In the genomic region with DNA sequence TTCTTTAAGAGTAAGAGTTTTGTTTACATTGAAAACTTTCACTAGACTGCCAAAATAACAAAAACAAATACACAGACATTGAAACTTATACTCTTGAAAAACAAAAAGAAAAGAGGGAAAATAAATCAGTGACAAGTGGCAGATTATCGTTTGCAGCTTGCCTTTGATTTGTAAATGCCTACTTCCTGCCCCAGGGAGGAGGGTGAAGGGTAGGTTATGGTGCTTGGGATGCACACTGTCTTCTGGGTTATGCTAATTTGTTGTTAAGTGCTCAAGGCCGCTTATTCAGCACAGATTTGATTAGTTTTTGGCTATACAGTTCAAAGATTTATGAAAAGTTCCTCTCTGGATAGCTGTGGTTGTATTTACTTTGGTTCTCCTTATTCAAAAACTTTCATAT, we compare ENCODE assay signal across 2 cellular contexts.
TF ChIP-seq lines count a peak whose summit lies in the region.

No MANE protein-coding gene starts in this region.

TF ChIP-seq in GM23338, 12 proteins besides CTCF, POLR2A, EP300 and RAD21:
- TF ChIP-seq NANOG (IDR thresholded peaks at IDR 0.05; ENCODE audit: borderline replicate concordance): peak; percentile 83
- TF ChIP-seq, protein P1, sequence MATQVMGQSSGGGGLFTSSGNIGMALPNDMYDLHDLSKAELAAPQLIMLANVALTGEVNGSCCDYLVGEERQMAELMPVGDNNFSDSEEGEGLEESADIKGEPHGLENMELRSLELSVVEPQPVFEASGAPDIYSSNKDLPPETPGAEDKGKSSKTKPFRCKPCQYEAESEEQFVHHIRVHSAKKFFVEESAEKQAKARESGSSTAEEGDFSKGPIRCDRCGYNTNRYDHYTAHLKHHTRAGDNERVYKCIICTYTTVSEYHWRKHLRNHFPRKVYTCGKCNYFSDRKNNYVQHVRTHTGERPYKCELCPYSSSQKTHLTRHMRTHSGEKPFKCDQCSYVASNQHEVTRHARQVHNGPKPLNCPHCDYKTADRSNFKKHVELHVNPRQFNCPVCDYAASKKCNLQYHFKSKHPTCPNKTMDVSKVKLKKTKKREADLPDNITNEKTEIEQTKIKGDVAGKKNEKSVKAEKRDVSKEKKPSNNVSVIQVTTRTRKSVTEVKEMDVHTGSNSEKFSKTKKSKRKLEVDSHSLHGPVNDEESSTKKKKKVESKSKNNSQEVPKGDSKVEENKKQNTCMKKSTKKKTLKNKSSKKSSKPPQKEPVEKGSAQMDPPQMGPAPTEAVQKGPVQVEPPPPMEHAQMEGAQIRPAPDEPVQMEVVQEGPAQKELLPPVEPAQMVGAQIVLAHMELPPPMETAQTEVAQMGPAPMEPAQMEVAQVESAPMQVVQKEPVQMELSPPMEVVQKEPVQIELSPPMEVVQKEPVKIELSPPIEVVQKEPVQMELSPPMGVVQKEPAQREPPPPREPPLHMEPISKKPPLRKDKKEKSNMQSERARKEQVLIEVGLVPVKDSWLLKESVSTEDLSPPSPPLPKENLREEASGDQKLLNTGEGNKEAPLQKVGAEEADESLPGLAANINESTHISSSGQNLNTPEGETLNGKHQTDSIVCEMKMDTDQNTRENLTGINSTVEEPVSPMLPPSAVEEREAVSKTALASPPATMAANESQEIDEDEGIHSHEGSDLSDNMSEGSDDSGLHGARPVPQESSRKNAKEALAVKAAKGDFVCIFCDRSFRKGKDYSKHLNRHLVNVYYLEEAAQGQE (IDR thresholded peaks at IDR 0.05; ENCODE audit: unreplicated experiment): no peak

TF ChIP-seq in WTC11, 78 proteins besides CTCF, POLR2A, EP300 and RAD21:
- TF ChIP-seq, protein P2, sequence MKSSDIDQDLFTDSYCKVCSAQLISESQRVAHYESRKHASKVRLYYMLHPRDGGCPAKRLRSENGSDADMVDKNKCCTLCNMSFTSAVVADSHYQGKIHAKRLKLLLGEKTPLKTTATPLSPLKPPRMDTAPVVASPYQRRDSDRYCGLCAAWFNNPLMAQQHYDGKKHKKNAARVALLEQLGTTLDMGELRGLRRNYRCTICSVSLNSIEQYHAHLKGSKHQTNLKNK (CRISPR knock-in tag; IDR thresholded peaks at IDR 0.05): no peak
- TF ChIP-seq ETV6 (CRISPR knock-in tag; IDR thresholded peaks at IDR 0.05): no peak
- TF ChIP-seq KAT7 (CRISPR knock-in tag; IDR thresholded peaks at IDR 0.05; ENCODE audit: borderline replicate concordance): no peak
- TF ChIP-seq, protein P3, sequence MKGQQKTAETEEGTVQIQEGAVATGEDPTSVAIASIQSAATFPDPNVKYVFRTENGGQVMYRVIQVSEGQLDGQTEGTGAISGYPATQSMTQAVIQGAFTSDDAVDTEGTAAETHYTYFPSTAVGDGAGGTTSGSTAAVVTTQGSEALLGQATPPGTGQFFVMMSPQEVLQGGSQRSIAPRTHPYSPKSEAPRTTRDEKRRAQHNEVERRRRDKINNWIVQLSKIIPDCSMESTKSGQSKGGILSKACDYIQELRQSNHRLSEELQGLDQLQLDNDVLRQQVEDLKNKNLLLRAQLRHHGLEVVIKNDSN (CRISPR knock-in tag; IDR thresholded peaks at IDR 0.05): no peak
- TF ChIP-seq, protein P4, sequence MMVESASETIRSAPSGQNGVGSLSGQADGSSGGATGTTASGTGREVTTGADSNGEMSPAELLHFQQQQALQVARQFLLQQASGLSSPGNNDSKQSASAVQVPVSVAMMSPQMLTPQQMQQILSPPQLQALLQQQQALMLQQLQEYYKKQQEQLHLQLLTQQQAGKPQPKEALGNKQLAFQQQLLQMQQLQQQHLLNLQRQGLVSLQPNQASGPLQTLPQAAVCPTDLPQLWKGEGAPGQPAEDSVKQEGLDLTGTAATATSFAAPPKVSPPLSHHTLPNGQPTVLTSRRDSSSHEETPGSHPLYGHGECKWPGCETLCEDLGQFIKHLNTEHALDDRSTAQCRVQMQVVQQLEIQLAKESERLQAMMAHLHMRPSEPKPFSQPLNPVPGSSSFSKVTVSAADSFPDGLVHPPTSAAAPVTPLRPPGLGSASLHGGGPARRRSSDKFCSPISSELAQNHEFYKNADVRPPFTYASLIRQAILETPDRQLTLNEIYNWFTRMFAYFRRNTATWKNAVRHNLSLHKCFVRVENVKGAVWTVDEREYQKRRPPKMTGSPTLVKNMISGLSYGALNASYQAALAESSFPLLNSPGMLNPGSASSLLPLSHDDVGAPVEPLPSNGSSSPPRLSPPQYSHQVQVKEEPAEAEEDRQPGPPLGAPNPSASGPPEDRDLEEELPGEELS (CRISPR knock-in tag; IDR thresholded peaks at IDR 0.05): peak; percentile 66; the same call in 1 of the 2 replicates
- no peak for TF ChIP-seq MXD4 (CRISPR knock-in tag; IDR thresholded peaks at IDR 0.05; ENCODE audit: borderline replicate concordance)
- no peak for TF ChIP-seq CBFB (CRISPR knock-in tag; IDR thresholded peaks at IDR 0.05; ENCODE audit: low read depth)
